ENCODE assay signal across 29 cellular contexts in the genomic region with DNA sequence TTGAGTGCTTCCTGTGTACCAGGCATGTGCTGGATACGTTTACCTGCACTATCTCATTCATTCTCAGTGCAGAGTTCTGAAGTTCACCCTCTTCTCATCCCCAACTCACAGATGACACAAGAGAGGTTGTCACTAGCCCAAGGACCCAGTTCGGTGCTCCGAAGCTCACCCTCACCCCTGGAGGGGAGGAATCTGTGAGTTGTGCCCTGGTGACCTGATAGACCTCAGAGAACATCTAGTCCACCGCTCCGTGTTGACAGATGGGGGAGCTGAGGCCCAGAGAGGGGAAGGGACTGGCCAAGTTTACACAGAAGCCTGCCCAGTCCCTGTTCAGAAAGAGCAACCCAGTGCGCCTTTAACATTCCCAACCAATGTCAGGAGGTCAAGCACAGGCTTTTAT. TPM values are rescaled to one million over a fixed set of nuclear protein-coding genes. Genes with fewer than 3 reads are reported as not detected.
"Had no signal": no experiment of that assay in that cellular context is flagged by ENCODE, and none has a peak within 500 bp of the region (broad histone marks: within the 10 kb centered on the region; RNA-seq: fewer than 3 reads in every experiment).

No MANE protein-coding gene starts in this region.

- H3K4me1 ChIP-seq: heart right ventricle, left lung, lower lobe of right lung, right atrium auricular region, upper lobe of right lung had no signal

- H3K36me3 ChIP-seq: heart right ventricle, left lung, lower lobe of right lung, neural progenitor cell, ovary, right atrium auricular region, stomach, thoracic aorta, tibial artery, upper lobe of right lung had no signal

- DNase-seq: heart right ventricle; kidney; left colon; left lung; lower lobe of right lung; mammary epithelial cell; mesenchymal stem cell; naive B cell; natural killer cell; nephron progenitor cell; small intestine; stimulated activated CD4-positive, alpha-beta T cell treated with anti-CD3 and anti-CD28 coated beads, Interleukin-1b, Interleukin-23, amount 100 ng/mL, for 48 hours; stimulated activated CD4-positive, alpha-beta T cell treated with anti-CD3 and anti-CD28 coated beads, Interleukin-2, amount 100 ng/mL, for 48 hours; stimulated activated naive B cell treated with anti-CD40 and anti-IgM and Interleukin-4, amounts not matched to agents 10 μg/mL and 1 μg/mL and 100 μg/mL, for 72 hours; stimulated activated naive CD8-positive, alpha-beta T cell treated with anti-CD3 and anti-CD28 coated beads, Interleukin-15, Interleukin-2, amounts not matched to agents 100 U/mL and 50 U/mL, for 24 hours; stomach; trophoblast cell; upper lobe of right lung had no signal

- H3K27ac ChIP-seq: heart right ventricle, hepatocyte, left lung, lower lobe of right lung, neural progenitor cell, right atrium auricular region, stomach, thoracic aorta, tibial artery, upper lobe of right lung had no signal

- FAIRE-seq: kidney, small intestine, urothelium cell line had no signal

- H3K27me3 ChIP-seq: ovary, right atrium auricular region, tibial artery had no signal

- H3K9ac ChIP-seq: neural progenitor cell had no signal

- ATAC-seq: heart right ventricle; left colon; left lung; lower lobe of right lung; natural killer cell; sciatic nerve; stimulated activated naive B cell treated with anti-CD40 and anti-IgM and Interleukin-4, amounts not matched to agents 10 μg/mL and 1 μg/mL and 100 μg/mL, for 72 hours; stimulated activated naive CD8-positive, alpha-beta T cell treated with anti-CD3 and anti-CD28 coated beads, Interleukin-15, Interleukin-2, amounts not matched to agents 100 U/mL and 50 U/mL, for 24 hours; upper lobe of right lung had no signal

- H3K4me3 ChIP-seq: heart right ventricle, hepatocyte, left lung, lower lobe of right lung, neural progenitor cell, ovary, right atrium auricular region, stomach, thoracic aorta, tibial artery, upper lobe of right lung had no signal

- H3K4me2 ChIP-seq: hepatocyte, neural progenitor cell had no signal

- H2AFZ ChIP-seq: hepatocyte, neural progenitor cell had no signal

- H3K9me3 ChIP-seq: heart right ventricle, left lung, lower lobe of right lung, ovary, right atrium auricular region, stomach, tibial artery, upper lobe of right lung had no signal

- H3K79me2 ChIP-seq: hepatocyte had no signal

RNA-seq across cellular contexts. Expression of gene EMX2, which starts 44.8 kb away (rescaled TPM):
- total RNA-seq: hepatocyte, left lung, liver, lower lobe of right lung, mammary epithelial cell, natural killer cell, progenitor cell of endocrine pancreas, pulmonary artery endothelial cell, stomach, thoracic aorta, upper lobe of right lung had no signal
- polyA plus RNA-seq: hepatocyte, liver, mammary epithelial cell had no signal
